12 cellular contexts compared by ENCODE assay signal in genomic region chr17:57379237-57380054, GRCh38.
DNase-seq lines count a peak whose midpoint lies in the region; ATAC-seq, FAIRE-seq and TF ChIP-seq lines count a peak whose summit lies in the region.
"Had no signal": no experiment of that assay in that cellular context is flagged by ENCODE, and none has a peak within 500 bp of the region (broad histone marks: within the 10 kb centered on the region; RNA-seq: fewer than 3 reads in every experiment).

No MANE protein-coding gene starts in this region.

- peak overlapping the region; percentile 34 for H2AFZ ChIP-seq in IMR-90 (replicated peaks; ENCODE audit: low read length, poor library complexity)
- no peak overlapping the region for H2AFZ ChIP-seq in K562 (ENCODE audit: low read depth, low read length)
- H2AFZ ChIP-seq: PC-9 had no signal

- H3K4me1 ChIP-seq in A673 (ENCODE audit: insufficient read depth, low read length, poor library complexity, severe bottlenecking), result peaks cover 11% of the 10 kb centered on the region
- H3K4me1 ChIP-seq in IMR-90 (ENCODE audit: control insufficient read depth, insufficient read depth, low read length), result peaks cover 6% of the 10 kb centered on the region
- H3K4me1 ChIP-seq in K562 (replicated peaks in 1 of 2; ENCODE audit: control insufficient read depth in 2 of 2, insufficient read depth in 2 of 2, low read length in 2 of 2), result peaks cover 28 to 62% of the 10 kb centered on the region in 2 experiments
- peaks cover 36% of the 10 kb centered on the region for H3K4me1 ChIP-seq in mesodermal cell (ENCODE audit: control insufficient read depth, insufficient read depth, low read length, poor library complexity, severe bottlenecking)
- no peaks in the 10 kb centered on the region for H3K4me1 ChIP-seq in colonic mucosa
- H3K4me1 ChIP-seq in esophagus squamous epithelium, result peaks cover 0 to 27% (median 7%) of the 10 kb centered on the region in 3 donors

- 60% methylated on average over 2 of the region's 13 CpGs; no CpG with 5 or more reads in 1 of the 2 experiments for WGBS in IMR-90 (ENCODE audit: extremely low coverage in 2 of 2, insufficient read length in 1 of 2), 2 experiments
- 3% methylated on average over 13 of the region's 13 CpGs for WGBS in K562 (ENCODE audit: insufficient coverage, low coverage, missing lambda C conversion rate)
- 25 to 30% methylated on average over 2 to 4 of the region's 13 CpGs for WGBS in mesodermal cell (ENCODE audit: insufficient coverage in 2 of 2), 2 experiments
- WGBS in esophagus squamous epithelium, 2 donors, result 41 to 44% methylated on average over 12 to 13 of the region's 13 CpGs

- H3K4me2 ChIP-seq in IMR-90 (ENCODE audit: low read depth, low read length) (no peak overlapping the region), K562 (ENCODE audit: insufficient read depth, low read length) (peak overlapping the region; percentile 70)
- H3K4me2 ChIP-seq: PC-9 had no signal

- no peak overlapping the region for H2AK9ac ChIP-seq in IMR-90 (replicated peaks; ENCODE audit: low read depth, low read length, poor library complexity)

- in situ Hi-C loops in IMR-90 (cut with MboI; ENCODE audit: low sequenced_read_pairs), result no loop called here
- in situ Hi-C loops in K562 (cut with MboI), result no loop called here

- peak; percentile 96 for FAIRE-seq in K562 (lab: Jason Lieb, UNC)
- FAIRE-seq: keratinocyte had no signal

- no peak overlapping the region for H2BK5ac ChIP-seq in IMR-90 (ENCODE audit: low read depth, low read length, poor library complexity, severe bottlenecking)

- H3K27ac ChIP-seq in A673 (ENCODE audit: low read depth, low read length, poor library complexity, severe bottlenecking) (peak overlapping the region; percentile 49), IMR-90 (ENCODE audit: insufficient read depth, low read length) (no peak overlapping the region), K562 (ENCODE audit: extremely low read depth, low read depth, low read length) (peak overlapping the region; percentile 76), mesodermal cell (ENCODE audit: low read depth, low read length, severe bottlenecking) (peak overlapping the region; percentile 89), colonic mucosa (no peak overlapping the region), esophagus squamous epithelium (no peak overlapping the region)
- H3K27ac ChIP-seq: HL-60, PC-9 had no signal

- dilution Hi-C loops in IMR-90 (cut with HindIII; ENCODE audit: low sequenced_read_pairs, unreplicated experiment), result no loop called here

- no peaks in the 10 kb centered on the region for H4K20me1 ChIP-seq in IMR-90 (ENCODE audit: insufficient read depth, low read length)
- peaks cover 7% of the 10 kb centered on the region; the same call in 1 of the 2 replicates for H4K20me1 ChIP-seq in K562 (replicated peaks; ENCODE audit: control insufficient read depth, insufficient read depth, low read length)

- H3K9me1 ChIP-seq in IMR-90 (ENCODE audit: insufficient read depth, low read length), result no peaks in the 10 kb centered on the region
- peaks cover 12% of the 10 kb centered on the region for H3K9me1 ChIP-seq in K562 (ENCODE audit: control insufficient read depth, insufficient read depth, low read length)

- BruUV-seq in A673 (replicated peaks; lab: Mats Ljungman, UMichigan) (no TSS peak), IMR-90 (replicated peaks; lab: Mats Ljungman, UMichigan) (no TSS peak), K562 (replicated peaks; lab: Mats Ljungman, UMichigan) (no TSS peak)

- POLR2A ChIA-PET in A673 (lab: Charles Lee; ENCODE audit: low non-redundant PET), result no interaction called here
- POLR2A ChIA-PET in IMR-90 (lab: Charles Lee; ENCODE audit: unreplicated experiment), result no interaction called here
- POLR2A ChIA-PET in K562 (lab: Yijun Ruan, JAX), result interaction anchor here (0.6 to 1.3 kb wide), 9 partner anchors 9 to 658 kb away, joined by 3 to 5 read pairs (median 3); no protein-coding TSS in a partner anchor

- DNase-seq in A673 (ENCODE audit: low spot score), result peak; percentile 17
- peak; percentile 12 for DNase-seq in IMR-90
- peak; percentile 88 to 96 (median 92) for DNase-seq in K562 (ENCODE audit: extremely low read depth in 1 of 4, low spot score in 3 of 4)
- DNase-seq in colonic mucosa, result no peak
- DNase-seq in esophagus squamous epithelium (lab: John Stamatoyannopoulos, UW), result no peak
- DNase-seq in ureter (ENCODE audit: low spot score), result no peak
- DNase-seq: DMS53, PC-9 had no signal

- ATAC-seq in IMR-90 (ENCODE audit: low read depth), result peak; percentile 27; the same call in 1 of the 2 replicates
- ATAC-seq in K562, result peak; percentile 92
- no peak for ATAC-seq in HG03095 (IDR thresholded peaks at IDR 0.05; ENCODE audit: unreplicated experiment)

- 0 out of 2 replicates have a peak overlapping the region, but pooled peaks have one; percentile 27 for H3K4ac ChIP-seq in IMR-90 (ENCODE audit: low read depth, low read length)

- peaks cover 34% of the 10 kb centered on the region for H3K79me2 ChIP-seq in K562 (ENCODE audit: control insufficient read depth, insufficient read depth, low read length)

- H3K18ac ChIP-seq in IMR-90 (ENCODE audit: low read depth, low read length), result no peak overlapping the region

- H2BK20ac ChIP-seq in IMR-90 (ENCODE audit: low read depth, low read length), result no peak overlapping the region

- TF ChIP-seq POLR2A in IMR-90 (IDR thresholded peaks at IDR 0.05; ENCODE audit: low read depth, low read length), result no peak
- TF ChIP-seq POLR2A in K562 (conservative IDR thresholded peaks at IDR 0.05), result no peak
- TF ChIP-seq POLR2A in esophagus squamous epithelium (IDR thresholded peaks at IDR 0.05), result no peak

- intact Hi-C loops in A673 (cut with micrococcal nuclease; ENCODE audit: unreplicated experiment) (no loop called here), IMR-90 (cut with micrococcal nuclease) (no loop called here), K562 (cut with micrococcal nuclease) (loop anchor here (1.0 to 2.0 kb wide), 2 partner anchors 94 to 123 kb away; partner anchors contain the start of gene MSI2), colonic mucosa (cut with DNase I) (no loop called here), esophagus squamous epithelium (cut with DNase I) (no loop called here)

- CTCF ChIA-PET in A673 (lab: Charles Lee) (no interaction called here), IMR-90 (lab: Yijun Ruan, JAX) (no interaction called here), K562 (lab: Yijun Ruan, JAX; ENCODE audit: low intra/inter-chr PET ratio) (no interaction called here)

- H3K9me3 ChIP-seq in A673 (ENCODE audit: low read depth, low read length, poor library complexity, severe bottlenecking) (no peaks in the 10 kb centered on the region), IMR-90 (ENCODE audit: control insufficient read depth, insufficient read depth, low read length) (no peaks in the 10 kb centered on the region), K562 (replicated peaks; ENCODE audit: control insufficient read depth, insufficient read depth, low read depth, low read length) (0 out of 2 replicates have a peak, but pooled peaks cover 5% of the 10 kb centered on the region), mesodermal cell (ENCODE audit: control insufficient read depth, low read length) (peaks cover 1% of the 10 kb centered on the region), colonic mucosa (no peaks in the 10 kb centered on the region), esophagus squamous epithelium (peaks cover 0 to 7% (median 0%) of the 10 kb centered on the region in 3 donors)

- no peak overlapping the region for H3K23ac ChIP-seq in IMR-90 (ENCODE audit: low read depth, low read length)

- 0 out of 2 replicates have a peak overlapping the region, but pooled peaks have one; percentile 39 for H4K5ac ChIP-seq in IMR-90 (ENCODE audit: low read depth, low read length)

- no peak overlapping the region for H4K91ac ChIP-seq in IMR-90 (ENCODE audit: insufficient read depth, low read depth, low read length)

- no peak for TF ChIP-seq CTCF in A673 (conservative IDR thresholded peaks at IDR 0.05; ENCODE audit: low read depth, low read length)
- no peak for TF ChIP-seq CTCF in IMR-90 (conservative IDR thresholded peaks at IDR 0.05; ENCODE audit: low read depth, low read length)
- no peak for TF ChIP-seq CTCF in K562 (IDR thresholded peaks at IDR 0.05 in 2 of 3, conservative IDR thresholded peaks at IDR 0.05 in 1 of 3; ENCODE audit: insufficient read depth in 2 of 3, low read depth in 1 of 3, low read length in 3 of 3)
- no peak for TF ChIP-seq CTCF in colonic mucosa (IDR thresholded peaks at IDR 0.05)
- TF ChIP-seq CTCF in esophagus squamous epithelium (IDR thresholded peaks at IDR 0.05), result no peak

- H4K8ac ChIP-seq in IMR-90 (ENCODE audit: low read depth in 2 of 2, low read length in 2 of 2), result no peak overlapping the region

- H2AK5ac ChIP-seq in IMR-90 (ENCODE audit: low read depth, low read length), result no peak overlapping the region

- peaks cover 0 to 1% of the 10 kb centered on the region in 2 experiments; a peak in 1 of 4 replicates for H3K79me1 ChIP-seq in IMR-90 (ENCODE audit: low read depth in 1 of 2, low read length in 2 of 2)

- no peak for TF ChIP-seq RAD21 in IMR-90 (IDR thresholded peaks at IDR 0.05; ENCODE audit: low read length)
- peak; percentile 27 to 44 for TF ChIP-seq RAD21 in K562 (CRISPR knock-in tag; conservative IDR thresholded peaks at IDR 0.05 in 1 of 2, IDR thresholded peaks at IDR 0.05 in 1 of 2)

- H3K9ac ChIP-seq in IMR-90 (ENCODE audit: low read depth, low read length) (no peak overlapping the region), K562 (ENCODE audit: insufficient read depth in 1 of 2, low read depth in 2 of 2, low read length in 2 of 2) (peak overlapping the region; percentile 5 to 27; a peak in 2 of 4 replicates), colonic mucosa (ENCODE audit: low read depth in 2 of 2, low read length in 2 of 2) (no peak overlapping the region)

- no peak overlapping the region for H2BK120ac ChIP-seq in IMR-90 (ENCODE audit: low read depth, low read length)

- H2BK15ac ChIP-seq in IMR-90 (ENCODE audit: low read depth, low read length), result no peak overlapping the region

- H3K14ac ChIP-seq in IMR-90 (replicated peaks; ENCODE audit: low read depth, low read length), result no peak overlapping the region

- TF ChIP-seq EP300 in K562 (IDR thresholded peaks at IDR 0.05; ENCODE audit: low read length), result peak; percentile 94

- H3K27me3 ChIP-seq in A673 (replicated peaks; ENCODE audit: insufficient read depth, low read depth, low read length, poor library complexity) (no peaks in the 10 kb centered on the region), IMR-90 (ENCODE audit: control insufficient read depth, insufficient read depth, low read length) (no peaks in the 10 kb centered on the region), K562 (ENCODE audit: control insufficient read depth in 2 of 2, insufficient read depth in 2 of 2, low read length in 2 of 2) (no peaks in the 10 kb centered on the region), colonic mucosa (no peaks in the 10 kb centered on the region), esophagus squamous epithelium (no peaks in the 10 kb centered on the region)

- H3K56ac ChIP-seq in IMR-90 (ENCODE audit: extremely low read depth, insufficient read depth, low read length), result no peak overlapping the region

- H3K36me3 ChIP-seq in A673 (ENCODE audit: insufficient read depth, low read length, poor library complexity, severe bottlenecking), result no peaks in the 10 kb centered on the region
- no peaks in the 10 kb centered on the region for H3K36me3 ChIP-seq in IMR-90 (ENCODE audit: control insufficient read depth, insufficient read depth, low read length)
- H3K36me3 ChIP-seq in K562 (ENCODE audit: control insufficient read depth, insufficient read depth, low read length), result peaks cover 4% of the 10 kb centered on the region; the same call in 2 of the 3 replicates
- peaks cover 31% of the 10 kb centered on the region for H3K36me3 ChIP-seq in mesodermal cell (ENCODE audit: control insufficient read depth, insufficient read depth, low read length)
- H3K36me3 ChIP-seq in colonic mucosa, result no peaks in the 10 kb centered on the region
- H3K36me3 ChIP-seq in esophagus squamous epithelium, result no peaks in the 10 kb centered on the region

- H3K4me3 ChIP-seq in A673 (ENCODE audit: low read depth, low read length, poor library complexity, severe bottlenecking) (no peak overlapping the region), IMR-90 (ENCODE audit: insufficient read depth, low read depth, low read length) (no peak overlapping the region), K562 (no peak overlapping the region), mesodermal cell (ENCODE audit: extremely low read depth, insufficient read depth, low read length, poor library complexity, severe bottlenecking) (no peak overlapping the region), colonic mucosa (no peak overlapping the region), esophagus squamous epithelium (no peak overlapping the region)
- H3K4me3 ChIP-seq: PC-9 had no signal

Comparison
In these comparisons a context has a peak if more than half of its experiments do, and no peak if none do; other contexts are left out.
1. DNase-seq: peak in A673 (single experiment), IMR-90 (single experiment) and K562 (4 of 4); none in colonic mucosa (single experiment), esophagus squamous epithelium (single experiment) and ureter (single experiment).
2. H3K27ac ChIP-seq: peak in A673 (single experiment), K562 (single experiment) and mesodermal cell (single experiment); none in IMR-90 (single experiment), colonic mucosa (single experiment) and esophagus squamous epithelium (0 of 4).
3. H3K9ac ChIP-seq: peak in K562 (2 of 2); none in IMR-90 (single experiment) and colonic mucosa (0 of 2).